ENCODE assay signal across 2 cellular contexts in the genomic region with DNA sequence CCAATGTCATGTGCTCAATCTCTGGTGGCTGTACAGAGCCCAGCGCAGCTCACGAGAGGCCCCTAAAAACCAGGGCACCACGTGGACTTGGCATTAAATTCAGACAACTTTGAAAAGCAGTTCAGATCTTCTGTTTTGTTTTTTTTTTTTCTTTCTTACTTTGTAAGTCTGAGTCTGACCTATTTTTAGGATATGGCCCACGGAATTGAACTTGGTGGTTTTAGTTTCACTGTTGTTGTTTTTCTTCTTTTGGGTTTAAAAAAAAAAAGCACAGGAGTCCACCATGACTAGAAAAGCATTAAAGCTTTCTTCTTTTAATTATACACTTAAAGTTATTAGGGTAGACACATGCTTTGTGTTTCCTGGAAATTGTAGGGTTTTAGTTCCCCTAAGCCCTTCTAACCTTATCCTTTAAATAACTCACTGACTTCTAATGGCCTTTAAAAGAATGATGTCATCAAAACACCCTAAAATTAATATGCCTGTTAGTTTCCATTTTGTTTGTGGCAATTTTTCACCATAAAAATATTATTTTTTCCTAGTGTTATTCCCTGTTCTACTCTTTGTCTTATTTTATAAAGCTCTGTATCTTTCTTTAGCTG.
A peak's percentile ranks its signal among the peaks of the same experiment; 100 is the strongest.
TF ChIP-seq lines count a peak whose summit lies in the region.

No MANE protein-coding gene starts in this region.

TF ChIP-seq in HEK293, 187 proteins besides CTCF, POLR2A, EP300 and RAD21:
- no peak for TF ChIP-seq ZBTB20 (tag by site-specific recombination; IDR thresholded peaks at IDR 0.05)
- TF ChIP-seq, protein P1, sequence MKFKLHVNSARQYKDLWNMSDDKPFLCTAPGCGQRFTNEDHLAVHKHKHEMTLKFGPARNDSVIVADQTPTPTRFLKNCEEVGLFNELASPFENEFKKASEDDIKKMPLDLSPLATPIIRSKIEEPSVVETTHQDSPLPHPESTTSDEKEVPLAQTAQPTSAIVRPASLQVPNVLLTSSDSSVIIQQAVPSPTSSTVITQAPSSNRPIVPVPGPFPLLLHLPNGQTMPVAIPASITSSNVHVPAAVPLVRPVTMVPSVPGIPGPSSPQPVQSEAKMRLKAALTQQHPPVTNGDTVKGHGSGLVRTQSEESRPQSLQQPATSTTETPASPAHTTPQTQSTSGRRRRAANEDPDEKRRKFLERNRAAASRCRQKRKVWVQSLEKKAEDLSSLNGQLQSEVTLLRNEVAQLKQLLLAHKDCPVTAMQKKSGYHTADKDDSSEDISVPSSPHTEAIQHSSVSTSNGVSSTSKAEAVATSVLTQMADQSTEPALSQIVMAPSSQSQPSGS (tag by site-specific recombination; IDR thresholded peaks at IDR 0.05; ENCODE audit: low read depth): peak; percentile 72

TF ChIP-seq in GM12878, 131 proteins besides CTCF, POLR2A, EP300 and RAD21:
- TF ChIP-seq HDAC6 (IDR thresholded peaks at IDR 0.05; ENCODE audit: unreplicated experiment) (no peak), ZNF384 (IDR thresholded peaks at IDR 0.05; ENCODE audit: borderline replicate concordance, low read depth, low read length) (0 out of 2 replicates have a peak, but pooled peaks have one; percentile 16), RUNX3 (IDR thresholded peaks at IDR 0.05; ENCODE audit: low read length) (no peak), MEF2A (IDR thresholded peaks at IDR 0.05; ENCODE audit: insufficient read depth, low read depth, low read length) (0 out of 2 replicates have a peak, but pooled peaks have one; percentile 40), ATF7 (IDR thresholded peaks at IDR 0.05; ENCODE audit: low read depth) (peak; percentile 57; the same call in 1 of the 2 replicates), MTA3 (IDR thresholded peaks at IDR 0.05; ENCODE audit: borderline replicate concordance, low read length) (no peak), RBBP5 (conservative IDR thresholded peaks at IDR 0.05) (no peak)
- TF ChIP-seq, protein P2, sequence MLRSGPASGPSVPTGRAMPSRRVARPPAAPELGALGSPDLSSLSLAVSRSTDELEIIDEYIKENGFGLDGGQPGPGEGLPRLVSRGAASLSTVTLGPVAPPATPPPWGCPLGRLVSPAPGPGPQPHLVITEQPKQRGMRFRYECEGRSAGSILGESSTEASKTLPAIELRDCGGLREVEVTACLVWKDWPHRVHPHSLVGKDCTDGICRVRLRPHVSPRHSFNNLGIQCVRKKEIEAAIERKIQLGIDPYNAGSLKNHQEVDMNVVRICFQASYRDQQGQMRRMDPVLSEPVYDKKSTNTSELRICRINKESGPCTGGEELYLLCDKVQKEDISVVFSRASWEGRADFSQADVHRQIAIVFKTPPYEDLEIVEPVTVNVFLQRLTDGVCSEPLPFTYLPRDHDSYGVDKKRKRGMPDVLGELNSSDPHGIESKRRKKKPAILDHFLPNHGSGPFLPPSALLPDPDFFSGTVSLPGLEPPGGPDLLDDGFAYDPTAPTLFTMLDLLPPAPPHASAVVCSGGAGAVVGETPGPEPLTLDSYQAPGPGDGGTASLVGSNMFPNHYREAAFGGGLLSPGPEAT (IDR thresholded peaks at IDR 0.05; ENCODE audit: low read depth): no peak
